21 cellular contexts compared by ENCODE assay signal in genomic region chr7:105906690-105907089, GRCh38. TPM values are rescaled to one million over a fixed set of nuclear protein-coding genes. Genes with fewer than 3 reads are reported as not detected.
DNase-seq lines count a peak whose midpoint lies in the region; ATAC-seq and TF ChIP-seq lines count a peak whose summit lies in the region.
"Had no signal": no experiment of that assay in that cellular context is flagged by ENCODE, and none has a peak within 500 bp of the region (broad histone marks: within the 10 kb centered on the region; RNA-seq: fewer than 3 reads in every experiment).

No MANE protein-coding gene starts in this region.

- DNase-seq in NCI-H2029 treated with DMSO at 0.1 percent for 48 hours (lab: John Stamatoyannopoulos, UW) (peak; percentile 45), NCI-H2029 (lab: John Stamatoyannopoulos, UW) (no peak), M059J (ENCODE audit: low read depth) (peak; percentile 31), cerebellum (ENCODE audit: low spot score) (peak; percentile 81), GM10266 (ENCODE audit: extremely low spot score) (no peak), SJCRH30 (no peak)
- DNase-seq: activated CD4-positive, CD25-positive, alpha-beta regulatory T cell; activated CD8-positive, alpha-beta T cell treated with anti-CD3 and anti-CD28 coated beads for 36 hours; activated naive CD4-positive, alpha-beta T cell treated with anti-CD3 and anti-CD28 coated beads, Interleukin-2, amount 10 ng/mL, durations not matched to agents 7 days and 5 days; activated T-cell treated with anti-CD3 and anti-CD28 coated beads, Interleukin-2, amount 50 U/mL, for 24 hours; aorta; effector memory CD8-positive, alpha-beta T cell; KBM-7; NCI-H2107; stimulated activated CD4-positive, alpha-beta T cell treated with anti-CD3 and anti-CD28 coated beads, Interleukin-2, amount 100 ng/mL, for 48 hours had no signal

- no peak for ATAC-seq in GM21529 (IDR thresholded peaks at IDR 0.05; ENCODE audit: unreplicated experiment)
- ATAC-seq: activated CD8-positive, alpha-beta T cell treated with anti-CD3 and anti-CD28 coated beads for 36 hours; effector memory CD8-positive, alpha-beta T cell; natural killer cell treated with Interleukin-12 subunit alpha and Interleukin-12 subunit beta and Interleukin-15 and Interleukin-18, amount 100 ng/mL, for 72 hours; Panc1 had no signal

- H3K4me3 ChIP-seq in rectal smooth muscle tissue (ENCODE audit: low read length) (no peak overlapping the region), SJCRH30 (no peak overlapping the region)
- H3K4me3 ChIP-seq: SK-N-MC, skin epidermis had no signal

- H3K9ac ChIP-seq in rectal smooth muscle tissue (ENCODE audit: low read length) = no peak overlapping the region

- H3K36me3 ChIP-seq in rectal smooth muscle tissue (ENCODE audit: control insufficient read depth, insufficient read depth, low read length) (no peaks in the 10 kb centered on the region), SJCRH30 (no peaks in the 10 kb centered on the region)

- no peaks in the 10 kb centered on the region for H3K9me3 ChIP-seq in SJCRH30 (replicated peaks)

- H3K4me1 ChIP-seq in rectal smooth muscle tissue (ENCODE audit: control insufficient read depth, insufficient read depth, low read length) (peaks cover 7% of the 10 kb centered on the region), SJCRH30 (no peaks in the 10 kb centered on the region)

- no peaks in the 10 kb centered on the region for H3K27me3 ChIP-seq in rectal smooth muscle tissue (ENCODE audit: control insufficient read depth, insufficient read depth, low read length)
- H3K27me3 ChIP-seq in SJCRH30 = no peaks in the 10 kb centered on the region

- H3K27ac ChIP-seq in rectal smooth muscle tissue (ENCODE audit: low read depth, low read length) (peak overlapping the region; percentile 42), SJCRH30 (no peak overlapping the region)
- H3K27ac ChIP-seq: SK-N-MC, skin epidermis had no signal

- no peak for TF ChIP-seq CTCF in GM10266 (IDR thresholded peaks at IDR 0.05; ENCODE audit: control insufficient read depth, insufficient read depth, low read depth, missing control alignments)

RNA-seq across cellular contexts. Expression of gene ATXN7L1, which starts 30.3 kb away (rescaled TPM):
- 7.7 and 30.2 TPM in 2 replicates for total RNA-seq in M059J (2014; rRNA removed; shearing (Covaris generic))
- 28.2 TPM for total RNA-seq in cerebellum
- total RNA-seq in SJCRH30 (2014; rRNA removed; shearing (Covaris generic)) = 5.9 and 6.2 TPM in 2 replicates

RNA-seq across cellular contexts. Expression of gene CDHR3, which starts 56.4 kb away (rescaled TPM):
- total RNA-seq in M059J (2014; rRNA removed; shearing (Covaris generic)) = 0.52 and 2.1 TPM in 2 replicates
- total RNA-seq in cerebellum = 21.7 TPM
- total RNA-seq in SJCRH30 (2014; rRNA removed; shearing (Covaris generic)) = 0.91 and 1.5 TPM in 2 replicates
- total RNA-seq: natural killer cell treated with Interleukin-12 subunit alpha and Interleukin-12 subunit beta and Interleukin-15 and Interleukin-18, amount 100 ng/mL, for 72 hours had no signal

Comparison
In these comparisons a context has a peak if more than half of its experiments do, and no peak if none do; other contexts are left out.
1. DNase-seq: peak in NCI-H2029 treated with DMSO at 0.1 percent for 48 hours (single experiment), M059J (single experiment) and cerebellum (single experiment); none in NCI-H2029 (single experiment), GM10266 (single experiment) and SJCRH30 (0 of 2).